1 cellular context compared by ENCODE assay signal in the genomic region with DNA sequence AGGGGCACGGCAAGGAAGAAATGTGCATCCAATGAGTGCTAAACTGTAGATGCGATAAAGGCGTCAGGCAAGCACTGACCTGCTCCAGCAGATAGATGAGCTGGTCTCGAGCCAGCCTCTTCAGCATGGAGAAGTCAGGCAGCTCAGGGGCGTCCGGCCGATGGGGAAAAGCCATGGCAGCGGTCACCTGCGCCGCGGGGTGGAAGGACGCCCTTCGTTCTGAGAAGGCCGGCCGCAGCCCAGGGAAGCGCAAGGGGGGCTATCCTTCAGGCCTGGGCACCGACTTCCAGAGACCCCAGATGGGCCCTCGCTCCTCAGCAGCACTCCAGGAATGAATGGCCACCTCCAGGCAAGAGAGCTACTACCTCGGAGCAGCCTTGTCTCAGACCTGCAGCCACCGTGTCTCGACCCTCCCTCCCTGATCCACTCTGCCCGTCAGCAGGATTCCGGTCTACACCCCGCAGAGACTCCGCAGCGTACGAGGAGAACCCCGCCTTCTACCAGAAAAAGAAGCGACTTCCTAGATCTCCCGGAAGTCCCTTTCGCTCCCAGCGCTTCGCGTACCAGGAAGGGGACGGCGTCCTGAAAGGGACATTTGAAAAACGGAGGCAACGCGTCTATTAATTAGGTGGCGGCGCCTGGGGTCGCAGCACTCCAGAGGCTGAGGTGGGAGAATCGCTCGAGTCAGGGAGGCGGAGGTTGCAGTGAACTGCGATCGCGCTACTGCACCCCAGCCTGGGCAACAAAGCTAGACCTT.
A peak's percentile ranks its signal among the peaks of the same experiment; 100 is the strongest.
TF ChIP-seq lines count a peak whose summit lies in the region.

A gene (minus strand): TSS at position 520 of the 757 bp plus-strand sequence. CDS start 345 bp downstream, at position 175.

TF ChIP-seq in HepG2, 621 proteins besides CTCF, POLR2A, EP300 and RAD21 (continued from another document and continues in another):
- TF ChIP-seq, protein P1, sequence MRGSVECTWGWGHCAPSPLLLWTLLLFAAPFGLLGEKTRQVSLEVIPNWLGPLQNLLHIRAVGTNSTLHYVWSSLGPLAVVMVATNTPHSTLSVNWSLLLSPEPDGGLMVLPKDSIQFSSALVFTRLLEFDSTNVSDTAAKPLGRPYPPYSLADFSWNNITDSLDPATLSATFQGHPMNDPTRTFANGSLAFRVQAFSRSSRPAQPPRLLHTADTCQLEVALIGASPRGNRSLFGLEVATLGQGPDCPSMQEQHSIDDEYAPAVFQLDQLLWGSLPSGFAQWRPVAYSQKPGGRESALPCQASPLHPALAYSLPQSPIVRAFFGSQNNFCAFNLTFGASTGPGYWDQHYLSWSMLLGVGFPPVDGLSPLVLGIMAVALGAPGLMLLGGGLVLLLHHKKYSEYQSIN (CRISPR knock-in tag; IDR thresholded peaks at IDR 0.05; ENCODE audit: borderline replicate concordance) = no peak
- TF ChIP-seq TCF7L2 (IDR thresholded peaks at IDR 0.05; ENCODE audit: low read depth, low read length) (no peak), CHD2 (IDR thresholded peaks at IDR 0.05; ENCODE audit: low read depth, low read length) (no peak), PHF8 (CRISPR knock-in tag; IDR thresholded peaks at IDR 0.05) (peak; percentile 80), KMT2A (CRISPR knock-in tag; IDR thresholded peaks at IDR 0.05) (peak; percentile 91), ZNF605 (CRISPR knock-in tag; IDR thresholded peaks at IDR 0.05) (peak; percentile 71; the same call in 1 of the 2 replicates), ZNF883 (CRISPR knock-in tag; IDR thresholded peaks at IDR 0.05; ENCODE audit: not compliant biosample characterization) (peak; percentile 38), ZNF567 (CRISPR knock-in tag; IDR thresholded peaks at IDR 0.05; ENCODE audit: borderline replicate concordance) (0 out of 2 replicates have a peak, but pooled peaks have one; percentile 20), ZNF441 (CRISPR knock-in tag; IDR thresholded peaks at IDR 0.05; ENCODE audit: borderline replicate concordance) (0 out of 2 replicates have a peak, but pooled peaks have one; percentile 59), SOX6 (IDR thresholded peaks at IDR 0.05) (no peak), SOX6 (CRISPR knock-in tag; IDR thresholded peaks at IDR 0.05) (no peak; the same call in 1 of the 2 replicates), ZNF383 (CRISPR knock-in tag; IDR thresholded peaks at IDR 0.05; ENCODE audit: borderline replicate concordance) (no peak), SP1 (IDR thresholded peaks at IDR 0.05) (no peak), SP1 (CRISPR knock-in tag; IDR thresholded peaks at IDR 0.05) (peak; percentile 35; the same call in 1 of the 2 replicates), KMT2B (CRISPR knock-in tag; IDR thresholded peaks at IDR 0.05) (peak; percentile 97), POLR2AphosphoS5 (IDR thresholded peaks at IDR 0.05; ENCODE audit: low read depth, low read length) (peak; percentile 73), SNAPC2 (CRISPR knock-in tag; IDR thresholded peaks at IDR 0.05) (no peak), ARNT2 (CRISPR knock-in tag; IDR thresholded peaks at IDR 0.05; ENCODE audit: low read depth) (peak; percentile 25; the same call in 1 of the 2 replicates), KLF16 (CRISPR knock-in tag; IDR thresholded peaks at IDR 0.05) (peak in 1 of 2 experiments; percentile 76; a peak in 1 of 4 replicates), FOXK2 (IDR thresholded peaks at IDR 0.05) (no peak), ZNF720 (CRISPR knock-in tag; IDR thresholded peaks at IDR 0.05) (no peak), SIN3A (IDR thresholded peaks at IDR 0.05; ENCODE audit: borderline replicate concordance, low read depth, low read length) (peak; percentile 92), ASH2L (IDR thresholded peaks at IDR 0.05; ENCODE audit: insufficient read length, low read depth, low read length) (peak; percentile 79), ZNF24 (IDR thresholded peaks at IDR 0.05) (no peak), MIER3 (CRISPR knock-in tag; IDR thresholded peaks at IDR 0.05; ENCODE audit: borderline replicate concordance) (0 out of 2 replicates have a peak, but pooled peaks have one; percentile 40), KDM4B (CRISPR knock-in tag; IDR thresholded peaks at IDR 0.05) (no peak), GFI1 (CRISPR knock-in tag; IDR thresholded peaks at IDR 0.05; ENCODE audit: borderline replicate concordance) (no peak), CEBPG (CRISPR knock-in tag; IDR thresholded peaks at IDR 0.05) (no peak), PTBP1 (IDR thresholded peaks at IDR 0.05; ENCODE audit: low read depth, low read length, poor library complexity, severe bottlenecking) (no peak), KDM1A (CRISPR knock-in tag; IDR thresholded peaks at IDR 0.05) (no peak), ZNF850 (CRISPR knock-in tag; conservative IDR thresholded peaks at IDR 0.05) (no peak), SPEN (CRISPR knock-in tag; IDR thresholded peaks at IDR 0.05; ENCODE audit: low read depth) (peak; percentile 91), ZSCAN31 (CRISPR knock-in tag; IDR thresholded peaks at IDR 0.05; ENCODE audit: low read depth) (0 out of 2 replicates have a peak, but pooled peaks have one; percentile 39), HES4 (CRISPR knock-in tag; IDR thresholded peaks at IDR 0.05; ENCODE audit: borderline replicate concordance) (no peak), MYC (CRISPR knock-in tag; IDR thresholded peaks at IDR 0.05; ENCODE audit: borderline replicate concordance) (no peak; the same call in 1 of the 2 replicates), MIER2 (CRISPR knock-in tag; IDR thresholded peaks at IDR 0.05) (peak; percentile 39; the same call in 1 of the 2 replicates), SALL2 (CRISPR knock-in tag; IDR thresholded peaks at IDR 0.05) (peak; percentile 51; the same call in 1 of the 2 replicates)
- TF ChIP-seq, protein P2, sequence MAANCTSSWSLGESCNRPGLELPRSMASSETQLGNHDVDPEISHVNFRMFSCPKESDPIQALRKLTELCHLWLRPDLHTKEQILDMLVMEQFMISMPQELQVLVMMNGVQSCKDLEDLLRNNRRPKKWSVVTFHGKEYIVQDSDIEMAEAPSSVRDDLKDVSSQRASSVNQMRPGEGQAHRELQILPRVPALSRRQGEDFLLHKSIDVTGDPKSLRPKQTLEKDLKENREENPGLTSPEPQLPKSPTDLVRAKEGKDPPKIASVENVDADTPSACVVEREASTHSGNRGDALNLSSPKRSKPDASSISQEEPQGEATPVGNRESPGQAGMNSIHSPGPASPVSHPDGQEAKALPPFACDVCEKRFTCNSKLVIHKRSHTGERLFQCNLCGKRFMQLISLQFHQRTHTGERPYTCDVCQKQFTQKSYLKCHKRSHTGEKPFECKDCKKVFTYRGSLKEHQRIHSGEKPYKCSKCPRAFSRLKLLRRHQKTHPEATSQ (CRISPR knock-in tag; IDR thresholded peaks at IDR 0.05; ENCODE audit: borderline replicate concordance) = no peak
- TF ChIP-seq, protein P3, sequence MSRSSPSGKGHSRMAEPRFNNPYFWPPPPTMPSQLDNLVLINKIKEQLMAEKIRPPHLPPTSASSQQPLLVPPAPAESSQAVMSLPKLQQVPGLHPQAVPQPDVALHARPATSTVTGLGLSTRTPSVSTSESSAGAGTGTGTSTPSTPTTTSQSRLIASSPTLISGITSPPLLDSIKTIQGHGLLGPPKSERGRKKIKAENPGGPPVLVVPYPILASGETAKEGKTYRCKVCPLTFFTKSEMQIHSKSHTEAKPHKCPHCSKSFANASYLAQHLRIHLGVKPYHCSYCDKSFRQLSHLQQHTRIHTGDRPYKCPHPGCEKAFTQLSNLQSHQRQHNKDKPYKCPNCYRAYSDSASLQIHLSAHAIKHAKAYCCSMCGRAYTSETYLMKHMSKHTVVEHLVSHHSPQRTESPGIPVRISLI (CRISPR knock-in tag; IDR thresholded peaks at IDR 0.05; ENCODE audit: borderline replicate concordance) = peak; percentile 82; the same call in 1 of the 2 replicates
- TF ChIP-seq, protein P4, sequence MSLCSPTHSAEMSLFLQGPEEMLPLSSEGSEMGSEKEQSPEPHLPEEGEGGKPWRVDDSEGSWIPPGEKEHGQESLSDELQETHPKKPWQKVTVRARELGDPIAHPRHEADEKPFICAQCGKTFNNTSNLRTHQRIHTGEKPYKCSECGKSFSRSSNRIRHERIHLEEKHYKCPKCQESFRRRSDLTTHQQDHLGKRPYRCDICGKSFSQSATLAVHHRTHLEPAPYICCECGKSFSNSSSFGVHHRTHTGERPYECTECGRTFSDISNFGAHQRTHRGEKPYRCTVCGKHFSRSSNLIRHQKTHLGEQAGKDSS (CRISPR knock-in tag; IDR thresholded peaks at IDR 0.05; ENCODE audit: borderline replicate concordance, low read depth) = 0 out of 2 replicates have a peak, but pooled peaks have one; percentile 34
- TF ChIP-seq, protein P5, sequence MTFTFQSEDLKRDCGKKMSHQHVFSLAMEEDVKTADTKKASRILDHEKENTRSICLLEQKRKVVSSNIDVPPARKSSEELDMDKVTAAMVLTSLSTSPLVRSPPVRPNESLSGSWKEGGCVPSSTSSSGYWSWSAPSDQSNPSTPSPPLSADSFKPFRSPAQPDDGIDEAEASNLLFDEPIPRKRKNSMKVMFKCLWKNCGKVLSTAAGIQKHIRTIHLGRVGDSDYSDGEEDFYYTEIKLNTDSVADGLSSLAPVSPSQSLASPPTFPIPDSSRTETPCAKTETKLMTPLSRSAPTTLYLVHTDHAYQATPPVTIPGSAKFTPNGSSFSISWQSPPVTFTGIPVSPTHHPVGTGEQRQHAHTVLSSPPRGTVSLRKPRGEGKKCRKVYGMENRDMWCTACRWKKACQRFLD (CRISPR knock-in tag; IDR thresholded peaks at IDR 0.05; ENCODE audit: borderline replicate concordance) = no peak
- TF ChIP-seq, protein P6, sequence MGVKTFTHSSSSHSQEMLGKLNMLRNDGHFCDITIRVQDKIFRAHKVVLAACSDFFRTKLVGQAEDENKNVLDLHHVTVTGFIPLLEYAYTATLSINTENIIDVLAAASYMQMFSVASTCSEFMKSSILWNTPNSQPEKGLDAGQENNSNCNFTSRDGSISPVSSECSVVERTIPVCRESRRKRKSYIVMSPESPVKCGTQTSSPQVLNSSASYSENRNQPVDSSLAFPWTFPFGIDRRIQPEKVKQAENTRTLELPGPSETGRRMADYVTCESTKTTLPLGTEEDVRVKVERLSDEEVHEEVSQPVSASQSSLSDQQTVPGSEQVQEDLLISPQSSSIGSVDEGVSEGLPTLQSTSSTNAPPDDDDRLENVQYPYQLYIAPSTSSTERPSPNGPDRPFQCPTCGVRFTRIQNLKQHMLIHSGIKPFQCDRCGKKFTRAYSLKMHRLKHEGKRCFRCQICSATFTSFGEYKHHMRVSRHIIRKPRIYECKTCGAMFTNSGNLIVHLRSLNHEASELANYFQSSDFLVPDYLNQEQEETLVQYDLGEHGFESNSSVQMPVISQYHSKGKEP (CRISPR knock-in tag; IDR thresholded peaks at IDR 0.05) = no peak
- TF ChIP-seq, protein P7, sequence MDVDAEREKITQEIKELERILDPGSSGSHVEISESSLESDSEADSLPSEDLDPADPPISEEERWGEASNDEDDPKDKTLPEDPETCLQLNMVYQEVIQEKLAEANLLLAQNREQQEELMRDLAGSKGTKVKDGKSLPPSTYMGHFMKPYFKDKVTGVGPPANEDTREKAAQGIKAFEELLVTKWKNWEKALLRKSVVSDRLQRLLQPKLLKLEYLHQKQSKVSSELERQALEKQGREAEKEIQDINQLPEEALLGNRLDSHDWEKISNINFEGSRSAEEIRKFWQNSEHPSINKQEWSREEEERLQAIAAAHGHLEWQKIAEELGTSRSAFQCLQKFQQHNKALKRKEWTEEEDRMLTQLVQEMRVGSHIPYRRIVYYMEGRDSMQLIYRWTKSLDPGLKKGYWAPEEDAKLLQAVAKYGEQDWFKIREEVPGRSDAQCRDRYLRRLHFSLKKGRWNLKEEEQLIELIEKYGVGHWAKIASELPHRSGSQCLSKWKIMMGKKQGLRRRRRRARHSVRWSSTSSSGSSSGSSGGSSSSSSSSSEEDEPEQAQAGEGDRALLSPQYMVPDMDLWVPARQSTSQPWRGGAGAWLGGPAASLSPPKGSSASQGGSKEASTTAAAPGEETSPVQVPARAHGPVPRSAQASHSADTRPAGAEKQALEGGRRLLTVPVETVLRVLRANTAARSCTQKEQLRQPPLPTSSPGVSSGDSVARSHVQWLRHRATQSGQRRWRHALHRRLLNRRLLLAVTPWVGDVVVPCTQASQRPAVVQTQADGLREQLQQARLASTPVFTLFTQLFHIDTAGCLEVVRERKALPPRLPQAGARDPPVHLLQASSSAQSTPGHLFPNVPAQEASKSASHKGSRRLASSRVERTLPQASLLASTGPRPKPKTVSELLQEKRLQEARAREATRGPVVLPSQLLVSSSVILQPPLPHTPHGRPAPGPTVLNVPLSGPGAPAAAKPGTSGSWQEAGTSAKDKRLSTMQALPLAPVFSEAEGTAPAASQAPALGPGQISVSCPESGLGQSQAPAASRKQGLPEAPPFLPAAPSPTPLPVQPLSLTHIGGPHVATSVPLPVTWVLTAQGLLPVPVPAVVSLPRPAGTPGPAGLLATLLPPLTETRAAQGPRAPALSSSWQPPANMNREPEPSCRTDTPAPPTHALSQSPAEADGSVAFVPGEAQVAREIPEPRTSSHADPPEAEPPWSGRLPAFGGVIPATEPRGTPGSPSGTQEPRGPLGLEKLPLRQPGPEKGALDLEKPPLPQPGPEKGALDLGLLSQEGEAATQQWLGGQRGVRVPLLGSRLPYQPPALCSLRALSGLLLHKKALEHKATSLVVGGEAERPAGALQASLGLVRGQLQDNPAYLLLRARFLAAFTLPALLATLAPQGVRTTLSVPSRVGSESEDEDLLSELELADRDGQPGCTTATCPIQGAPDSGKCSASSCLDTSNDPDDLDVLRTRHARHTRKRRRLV (CRISPR knock-in tag; IDR thresholded peaks at IDR 0.05) = no peak
- TF ChIP-seq, protein P8, sequence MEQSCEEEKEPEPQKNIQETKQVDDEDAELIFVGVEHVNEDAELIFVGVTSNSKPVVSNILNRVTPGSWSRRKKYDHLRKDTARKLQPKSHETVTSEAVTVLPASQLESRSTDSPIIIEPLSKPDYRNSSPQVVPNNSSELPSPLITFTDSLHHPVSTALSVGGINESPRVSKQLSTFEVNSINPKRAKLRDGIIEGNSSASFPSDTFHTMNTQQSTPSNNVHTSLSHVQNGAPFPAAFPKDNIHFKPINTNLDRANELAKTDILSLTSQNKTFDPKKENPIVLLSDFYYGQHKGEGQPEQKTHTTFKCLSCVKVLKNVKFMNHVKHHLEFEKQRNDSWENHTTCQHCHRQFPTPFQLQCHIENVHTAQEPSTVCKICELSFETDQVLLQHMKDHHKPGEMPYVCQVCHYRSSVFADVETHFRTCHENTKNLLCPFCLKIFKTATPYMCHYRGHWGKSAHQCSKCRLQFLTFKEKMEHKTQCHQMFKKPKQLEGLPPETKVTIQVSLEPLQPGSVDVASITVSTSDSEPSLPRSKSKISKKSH (CRISPR knock-in tag; IDR thresholded peaks at IDR 0.05; ENCODE audit: borderline replicate concordance) = peak; percentile 71; the same call in 1 of the 2 replicates
